In the genomic region with DNA sequence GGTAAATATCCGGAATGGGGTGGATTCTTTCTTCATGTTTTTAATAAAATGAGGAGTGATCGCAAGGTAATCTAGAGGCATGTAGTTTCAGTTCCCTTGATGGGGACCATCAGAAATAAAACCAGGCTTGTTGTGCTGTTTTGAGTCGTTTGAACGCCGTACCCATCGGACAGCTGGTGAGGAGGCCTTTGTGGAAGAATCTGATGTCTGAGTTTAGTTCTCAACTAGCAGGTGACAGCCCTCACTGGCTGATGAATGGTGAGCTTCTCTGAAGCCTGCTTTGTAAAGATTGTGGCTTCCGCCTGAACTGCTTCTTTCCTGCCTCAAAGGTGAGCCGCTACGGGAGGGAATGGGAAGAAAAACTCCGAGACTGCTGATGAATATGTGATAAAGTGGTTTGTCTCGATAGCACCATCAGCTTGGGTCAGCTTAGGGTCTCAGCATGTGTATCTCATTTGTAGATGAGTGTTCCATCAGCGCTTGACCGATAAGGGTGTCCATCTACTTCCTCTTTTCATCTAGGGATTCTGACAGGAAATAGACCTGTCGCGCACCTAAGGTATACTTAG, we compare ENCODE assay signal across 1 cellular context.
TF ChIP-seq lines count a peak whose summit lies in the region.

No MANE protein-coding gene starts in this region.

TF ChIP-seq in K562, 482 proteins besides CTCF, POLR2A, EP300 and RAD21 (continued from another document and continues in another):
- TF ChIP-seq PHB2 (IDR thresholded peaks at IDR 0.05; ENCODE audit: low read depth) (peak; percentile 58; the same call in 1 of the 2 replicates), SRSF7 (optimal IDR thresholded peaks at IDR 0.05; ENCODE audit: low read depth, low read length) (no peak), ELF2 (CRISPR knock-in tag; IDR thresholded peaks at IDR 0.05) (no peak), RERE (CRISPR knock-in tag; IDR thresholded peaks at IDR 0.05; ENCODE audit: borderline replicate concordance) (no peak), SMARCC2 (IDR thresholded peaks at IDR 0.05; ENCODE audit: low read depth) (peak; percentile 79), POLR2H (tag; IDR thresholded peaks at IDR 0.05; ENCODE audit: low read depth) (no peak), CBFA2T2 (conservative IDR thresholded peaks at IDR 0.05) (peak; percentile 89), ZNF699 (CRISPR knock-in tag; IDR thresholded peaks at IDR 0.05; ENCODE audit: insufficient replicate concordance) (no peak), CEBPG (CRISPR knock-in tag; IDR thresholded peaks at IDR 0.05) (no peak), CEBPG (tag; conservative IDR thresholded peaks at IDR 0.05 in 1 of 2, IDR thresholded peaks at IDR 0.05 in 1 of 2) (no peak), ZNF124 (CRISPR knock-in tag; IDR thresholded peaks at IDR 0.05) (no peak), UBTF (IDR thresholded peaks at IDR 0.05; ENCODE audit: borderline replicate concordance in 1 of 2, low read depth in 2 of 2, low read length in 2 of 2) (no peak), RHOXF2B (CRISPR knock-in tag; conservative IDR thresholded peaks at IDR 0.05) (no peak), FOS (IDR thresholded peaks at IDR 0.05; ENCODE audit: extremely low read depth, insufficient read length) (no peak), KAT8 (IDR thresholded peaks at IDR 0.05; ENCODE audit: low read depth) (no peak), ZNF282 (CRISPR knock-in tag; IDR thresholded peaks at IDR 0.05) (no peak), ZBTB33 (CRISPR knock-in tag; IDR thresholded peaks at IDR 0.05) (0 out of 2 replicates have a peak, but pooled peaks have one; percentile 22), TCF7 (IDR thresholded peaks at IDR 0.05; ENCODE audit: borderline replicate concordance) (no peak), FOXK1 (CRISPR knock-in tag; IDR thresholded peaks at IDR 0.05; ENCODE audit: borderline replicate concordance) (no peak), POU5F1 (IDR thresholded peaks at IDR 0.05; ENCODE audit: borderline replicate concordance, low read depth, low read length, partially characterized antibody) (no peak), ZKSCAN3 (CRISPR knock-in tag; IDR thresholded peaks at IDR 0.05) (no peak), ZFP36 (IDR thresholded peaks at IDR 0.05; ENCODE audit: low read depth, low read length, partially characterized antibody) (no peak), TRIM25 (IDR thresholded peaks at IDR 0.05; ENCODE audit: borderline replicate concordance) (no peak), ARID1B (IDR thresholded peaks at IDR 0.05) (peak; percentile 94), EHMT2 (IDR thresholded peaks at IDR 0.05) (no peak), SRSF3 (IDR thresholded peaks at IDR 0.05; ENCODE audit: insufficient read depth, low read length) (no peak), ZNF79 (CRISPR knock-in tag; IDR thresholded peaks at IDR 0.05; ENCODE audit: low read depth) (no peak), HCFC1 (IDR thresholded peaks at IDR 0.05; ENCODE audit: low read depth, low read length) (no peak), ZNF668 (CRISPR knock-in tag; IDR thresholded peaks at IDR 0.05) (no peak), NR4A1 (CRISPR knock-in tag; IDR thresholded peaks at IDR 0.05) (no peak), NR4A1 (tag; IDR thresholded peaks at IDR 0.05) (no peak), STAT6 (CRISPR knock-in tag; IDR thresholded peaks at IDR 0.05) (no peak), ZNF140 (CRISPR knock-in tag; IDR thresholded peaks at IDR 0.05) (no peak), ZSCAN29 (IDR thresholded peaks at IDR 0.05) (no peak), DLX4 (CRISPR knock-in tag; IDR thresholded peaks at IDR 0.05) (no peak), KDM1A (IDR thresholded peaks at IDR 0.05) (peak; percentile 72 to 75; a peak in 2 of 4 replicates), PCBP2 (IDR thresholded peaks at IDR 0.05; ENCODE audit: low read depth, low read length, poor library complexity, severe bottlenecking) (no peak), PYGO2 (tag; IDR thresholded peaks at IDR 0.05) (no peak), YY1 (IDR thresholded peaks at IDR 0.05; ENCODE audit: borderline replicate concordance in 1 of 3, control insufficient read depth in 1 of 3, extremely low read depth in 1 of 3, insufficient read depth in 3 of 3, insufficient read length in 1 of 3, insufficient replicate concordance in 2 of 3, low read depth in 1 of 3, low read length in 2 of 3) (peak in 1 of 3 experiments; percentile 31), HNRNPLL (IDR thresholded peaks at IDR 0.05; ENCODE audit: low read depth, low read length, poor library complexity, severe bottlenecking) (no peak), HDAC3 (IDR thresholded peaks at IDR 0.05; ENCODE audit: borderline replicate concordance, partially characterized antibody) (peak; percentile 49), DNMT1 (IDR thresholded peaks at IDR 0.05) (no peak), ZNF354B (CRISPR knock-in tag; IDR thresholded peaks at IDR 0.05) (no peak), BCLAF1 (IDR thresholded peaks at IDR 0.05; ENCODE audit: borderline replicate concordance in 1 of 2, control insufficient read depth in 1 of 2, low read depth in 2 of 2, low read length in 1 of 2) (no peak)
- TF ChIP-seq, protein P1, sequence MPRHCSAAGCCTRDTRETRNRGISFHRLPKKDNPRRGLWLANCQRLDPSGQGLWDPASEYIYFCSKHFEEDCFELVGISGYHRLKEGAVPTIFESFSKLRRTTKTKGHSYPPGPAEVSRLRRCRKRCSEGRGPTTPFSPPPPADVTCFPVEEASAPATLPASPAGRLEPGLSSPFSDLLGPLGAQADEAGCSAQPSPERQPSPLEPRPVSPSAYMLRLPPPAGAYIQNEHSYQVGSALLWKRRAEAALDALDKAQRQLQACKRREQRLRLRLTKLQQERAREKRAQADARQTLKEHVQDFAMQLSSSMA (CRISPR knock-in tag; IDR thresholded peaks at IDR 0.05) = no peak
